In the genomic region with DNA sequence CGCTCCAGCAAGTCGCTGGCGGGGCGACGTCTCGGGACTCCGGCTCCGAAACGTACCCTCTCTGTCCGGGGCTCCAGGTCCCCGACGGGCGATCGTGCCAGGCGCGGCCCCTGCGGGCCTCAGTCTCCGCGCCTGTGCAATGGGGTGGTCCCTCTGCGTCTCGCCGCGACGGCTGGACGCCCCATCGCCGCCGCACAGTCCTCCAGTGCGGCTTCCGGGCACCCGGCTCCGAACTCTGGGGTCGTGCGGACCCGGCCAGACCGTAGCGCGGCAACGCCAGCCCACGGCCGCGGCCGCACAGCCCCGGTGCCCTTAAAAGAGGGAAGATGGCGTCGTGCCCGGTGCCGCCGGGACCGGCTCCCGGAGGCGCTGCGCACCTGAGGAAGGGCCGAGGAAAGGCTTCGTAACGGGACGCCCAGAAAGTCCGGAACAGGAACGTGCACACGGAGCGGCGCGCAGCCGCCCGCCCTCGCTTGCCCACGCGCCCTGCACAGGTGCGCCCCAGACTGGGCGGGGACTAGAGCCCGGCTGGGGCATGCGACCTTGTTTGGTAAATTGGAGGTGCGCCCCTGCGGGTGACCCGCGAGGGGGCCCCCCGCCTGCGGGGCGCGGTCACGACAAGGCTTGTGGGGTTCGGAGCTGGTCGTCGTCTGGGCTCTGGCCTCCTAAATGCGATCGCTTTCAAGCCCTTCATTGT, we compare ENCODE assay signal across 8 cellular contexts. TPM values are rescaled to one million over a fixed set of nuclear protein-coding genes. Genes with fewer than 3 reads are reported as not detected.
DNase-seq lines count a peak whose midpoint lies in the region; ATAC-seq and TF ChIP-seq lines count a peak whose summit lies in the region.

No MANE protein-coding gene starts in this region.

- TF ChIP-seq CTCF in GM06990 (IDR thresholded peaks at IDR 0.05; ENCODE audit: insufficient read depth, low read length, poor library complexity, severe bottlenecking) (peak; percentile 11), neural progenitor cell (IDR thresholded peaks at IDR 0.05) (no peak)
- no peak for TF ChIP-seq CTCF in activated CD8-positive, alpha-beta T cell treated with anti-CD3 and anti-CD28 coated beads for 36 hours (IDR thresholded peaks at IDR 0.05)

- no peak overlapping the region for H3K27ac ChIP-seq in neural progenitor cell

- no peaks in the 10 kb centered on the region; the same call in 1 of the 2 replicates for H3K27me3 ChIP-seq in GM06990 (replicated peaks; ENCODE audit: control insufficient read depth, insufficient read depth, low read length)
- peaks cover 79% of the 10 kb centered on the region for H3K27me3 ChIP-seq in neural progenitor cell

- DNase-seq in GM06990 (ENCODE audit: extremely low read depth, insufficient read length) (peak; percentile 79), neural progenitor cell (ENCODE audit: low spot score) (peak; percentile 58)
- DNase-seq in activated CD8-positive, alpha-beta T cell treated with anti-CD3 and anti-CD28 coated beads for 36 hours = peak; percentile 51

- CTCF ChIA-PET in activated CD8-positive, alpha-beta T cell treated with anti-CD3 and anti-CD28 coated beads for 36 hours (lab: Charles Lee) = interaction anchor here (1.1 to 1.4 kb wide), 3 partner anchors 10 to 18 kb away, joined by 3 to 5 read pairs (median 3); no protein-coding TSS in a partner anchor

- peaks cover 36% of the 10 kb centered on the region for H3F3A ChIP-seq in neural progenitor cell (ENCODE audit: low read depth)

- H3K9me3 ChIP-seq in neural progenitor cell (ENCODE audit: low read depth) = no peaks in the 10 kb centered on the region

- peaks cover 22% of the 10 kb centered on the region for H4K20me1 ChIP-seq in neural progenitor cell (ENCODE audit: low read depth)

- H3K4me3 ChIP-seq in GM06990 (replicated peaks; ENCODE audit: low read depth, low read length) (peak overlapping the region; percentile 76), neural progenitor cell (peak overlapping the region; percentile 57)

- H3K4me1 Mint-ChIP-seq in IgD-negative memory B cell (peaks cover 20 to 30% (median 26%) of the 10 kb centered on the region in 3 donors), neural progenitor cell (peaks cover 19% of the 10 kb centered on the region)
- peaks cover 5% of the 10 kb centered on the region for H3K4me1 Mint-ChIP-seq in activated CD8-positive, alpha-beta T cell treated with anti-CD3 and anti-CD28 coated beads for 36 hours (ENCODE audit: low read depth)

- H3K27ac Mint-ChIP-seq in IgD-negative memory B cell = peak overlapping the region in 1 of 3 donors; percentile 1
- no peak overlapping the region for H3K27ac Mint-ChIP-seq in activated CD8-positive, alpha-beta T cell treated with anti-CD3 and anti-CD28 coated beads for 36 hours
- no peak overlapping the region for H3K27ac Mint-ChIP-seq in neural progenitor cell

- peak overlapping the region; percentile 91 for H3K4me2 ChIP-seq in neural progenitor cell

- POLR2A ChIA-PET in activated CD8-positive, alpha-beta T cell treated with anti-CD3 and anti-CD28 coated beads for 36 hours (lab: Charles Lee) = interaction anchor here (1.0 to 1.3 kb wide), 2 partner anchors 10 to 25 kb away, joined by 3 read pairs; no protein-coding TSS in a partner anchor

- H3K4me1 ChIP-seq in neural progenitor cell = peaks cover 16% of the 10 kb centered on the region

- H2AFZ ChIP-seq in neural progenitor cell (replicated peaks) = peak overlapping the region; percentile 76

- H3K9ac ChIP-seq in neural progenitor cell = no peak overlapping the region

- no peaks in the 10 kb centered on the region for H3K36me3 ChIP-seq in GM06990 (ENCODE audit: control insufficient read depth, insufficient read depth, low read length)
- H3K36me3 ChIP-seq in neural progenitor cell = no peaks in the 10 kb centered on the region

- H3K9me3 Mint-ChIP-seq in IgD-negative memory B cell (peaks cover 0 to 1% (median 0%) of the 10 kb centered on the region in 3 donors), neural progenitor cell (no peaks in the 10 kb centered on the region)
- no peaks in the 10 kb centered on the region for H3K9me3 Mint-ChIP-seq in activated CD8-positive, alpha-beta T cell treated with anti-CD3 and anti-CD28 coated beads for 36 hours

- ATAC-seq in activated CD8-positive, alpha-beta T cell treated with anti-CD3 and anti-CD28 coated beads for 36 hours = peak; percentile 74
- ATAC-seq in esophagus mucosa (peak; percentile 75), GM19328 (IDR thresholded peaks at IDR 0.05; ENCODE audit: unreplicated experiment) (no peak), HG03354 (IDR thresholded peaks at IDR 0.05; ENCODE audit: poor library complexity, severe bottlenecking, unreplicated experiment) (no peak), GM21447 (IDR thresholded peaks at IDR 0.05; ENCODE audit: unreplicated experiment) (no peak)

- H3K4me3 Mint-ChIP-seq in IgD-negative memory B cell (peak overlapping the region; percentile 67 to 90 (median 80)), neural progenitor cell (peak overlapping the region; percentile 82)
- peak overlapping the region; percentile 73 for H3K4me3 Mint-ChIP-seq in activated CD8-positive, alpha-beta T cell treated with anti-CD3 and anti-CD28 coated beads for 36 hours

- intact Hi-C loops in activated CD8-positive, alpha-beta T cell treated with anti-CD3 and anti-CD28 coated beads for 36 hours (cut with micrococcal nuclease) = no loop called here

- peaks cover 1% of the 10 kb centered on the region for H3K36me3 Mint-ChIP-seq in IgD-negative memory B cell
- no peaks in the 10 kb centered on the region for H3K36me3 Mint-ChIP-seq in activated CD8-positive, alpha-beta T cell treated with anti-CD3 and anti-CD28 coated beads for 36 hours (ENCODE audit: low read depth)
- no peaks in the 10 kb centered on the region for H3K36me3 Mint-ChIP-seq in neural progenitor cell

- no peaks in the 10 kb centered on the region for H3K79me2 ChIP-seq in neural progenitor cell (ENCODE audit: low read depth)

- peaks cover 54% of the 10 kb centered on the region for H3K27me3 Mint-ChIP-seq in IgD-negative memory B cell
- H3K27me3 Mint-ChIP-seq in activated CD8-positive, alpha-beta T cell treated with anti-CD3 and anti-CD28 coated beads for 36 hours = peaks cover 3% of the 10 kb centered on the region
- peaks cover 47% of the 10 kb centered on the region for H3K27me3 Mint-ChIP-seq in neural progenitor cell (ENCODE audit: insufficient read depth, low read depth)

RNA-seq across cellular contexts. Expression of a gene that starts 0.5 kb away (rescaled TPM):
- 9.7 TPM for polyA plus RNA-seq in IgD-negative memory B cell
- 1 to 10 TPM; 2.5 to 3.3 TPM for total RNA-seq in activated CD8-positive, alpha-beta T cell treated with anti-CD3 and anti-CD28 coated beads for 36 hours
- total RNA-seq in esophagus mucosa (22.9 TPM), neural progenitor cell (ENCODE audit: low replicate concordance) (1.6 and 2.2 TPM in 2 replicates)

RNA-seq across cellular contexts. Expression of a gene that starts 21.9 kb away (rescaled TPM):
- polyA plus RNA-seq in IgD-negative memory B cell = 3.7 TPM
- 1 to 10 TPM; 4.2 to 6.0 TPM for total RNA-seq in activated CD8-positive, alpha-beta T cell treated with anti-CD3 and anti-CD28 coated beads for 36 hours
- total RNA-seq in esophagus mucosa = 4.7 TPM
- total RNA-seq in neural progenitor cell (ENCODE audit: low replicate concordance) = 9.4 and 16.0 TPM in 2 replicates

RNA-seq across cellular contexts. Expression of a gene that starts 32.1 kb away (rescaled TPM):
- 10.2 TPM for polyA plus RNA-seq in IgD-negative memory B cell
- total RNA-seq in activated CD8-positive, alpha-beta T cell treated with anti-CD3 and anti-CD28 coated beads for 36 hours = 10 to 100 TPM; 14.8 to 15.0 TPM
- total RNA-seq in esophagus mucosa (14.9 TPM), neural progenitor cell (ENCODE audit: low replicate concordance) (10.5 and 25.4 TPM in 2 replicates)

RNA-seq across cellular contexts. Expression of a gene that starts 40.3 kb away (rescaled TPM):
- 125 TPM for polyA plus RNA-seq in IgD-negative memory B cell
- 100 to 1,000 TPM in 1 of 2 experiments, 10 to 100 TPM in 1; 94.8 to 103 TPM for total RNA-seq in activated CD8-positive, alpha-beta T cell treated with anti-CD3 and anti-CD28 coated beads for 36 hours
- 435 TPM for total RNA-seq in esophagus mucosa
- total RNA-seq in neural progenitor cell (ENCODE audit: low replicate concordance) = 1.6 and 9.9 TPM in 2 replicates

Comparison
In these comparisons a context has a peak if more than half of its experiments do, and no peak if none do; other contexts are left out.
1. ATAC-seq: peak in activated CD8-positive, alpha-beta T cell treated with anti-CD3 and anti-CD28 coated beads for 36 hours (single experiment) and esophagus mucosa (single experiment); none in GM19328 (single experiment), HG03354 (single experiment) and GM21447 (single experiment).
2. Peak in every context shown above with its lines, with median percentiles within 50 percentile points of each other: DNase-seq and H3K4me3 Mint-ChIP-seq.